In genomic region chr11:65900899-65901180, GRCh38 we compare ENCODE assay signal across 8 cellular contexts. TPM values are rescaled to one million over a fixed set of nuclear protein-coding genes. Genes with fewer than 3 reads are reported as not detected.
DNase-seq lines count a peak whose midpoint lies in the region; ATAC-seq and TF ChIP-seq lines count a peak whose summit lies in the region.

No MANE protein-coding gene starts in this region.

- H3K9me3 ChIP-seq in HAP-1 (no peaks in the 10 kb centered on the region), SU-DHL-6 (ENCODE audit: insufficient read depth, low read length) (no peaks in the 10 kb centered on the region), fibroblast of lung (ENCODE audit: control insufficient read depth, insufficient read depth, low read depth, low read length) (no peaks in the 10 kb centered on the region)

- no peak for TF ChIP-seq CTCF in SU-DHL-6 (IDR thresholded peaks at IDR 0.05; ENCODE audit: insufficient read depth, low read length, poor library complexity, severe bottlenecking)
- TF ChIP-seq CTCF in fibroblast of lung (conservative IDR thresholded peaks at IDR 0.05 in 1 of 2, IDR thresholded peaks at IDR 0.05 in 1 of 2; ENCODE audit: low read depth in 1 of 2, low read length in 2 of 2) = no peak

- H3K9ac ChIP-seq in SU-DHL-6 (ENCODE audit: low read length) (no peak overlapping the region), fibroblast of lung (ENCODE audit: insufficient read depth, low read length) (peak overlapping the region; percentile 41)

- H3K27ac ChIP-seq in SU-DHL-6 (ENCODE audit: low read depth, low read length) (no peak overlapping the region), fibroblast of lung (ENCODE audit: insufficient read depth, low read length) (peak overlapping the region; percentile 100)

- H3F3A ChIP-seq in SU-DHL-6 (ENCODE audit: insufficient read depth) = no peaks in the 10 kb centered on the region

- H4K20me1 ChIP-seq in SU-DHL-6 (ENCODE audit: low read depth, low read length) = no peaks in the 10 kb centered on the region
- H4K20me1 ChIP-seq in fibroblast of lung (ENCODE audit: control insufficient read depth, extremely low read depth, insufficient read depth, low read length) = no peaks in the 10 kb centered on the region

- DNase-seq in HAP-1 (ENCODE audit: low spot score in 2 of 2) (no peak), fibroblast of lung (ENCODE audit: low read depth in 2 of 2) (no peak), skeletal muscle cell (ENCODE audit: low read depth) (no peak), activated gamma-delta T cell (lab: John Stamatoyannopoulos, UW) (no peak)
- DNase-seq in activated naive CD4-positive, alpha-beta T cell treated with anti-CD3 and anti-CD28 coated beads, Interleukin-2, amount 50 U/mL, for 16 hours = no peak

- H3K9me2 ChIP-seq in SU-DHL-6 (replicated peaks; ENCODE audit: insufficient read depth, low read length) = no peaks in the 10 kb centered on the region

- H3K4me1 ChIP-seq in HAP-1 (peaks cover 10% of the 10 kb centered on the region), fibroblast of lung (ENCODE audit: control insufficient read depth, extremely low read depth, insufficient read depth, low read length) (peaks cover 37% of the 10 kb centered on the region)

- no peaks in the 10 kb centered on the region for H3K79me2 ChIP-seq in SU-DHL-6 (ENCODE audit: insufficient read depth, low read length)
- peaks cover 60% of the 10 kb centered on the region for H3K79me2 ChIP-seq in fibroblast of lung (ENCODE audit: control insufficient read depth, insufficient read depth, low read length)

- H2AFZ ChIP-seq in SU-DHL-6 (ENCODE audit: low read depth, low read length, severe bottlenecking) (no peak overlapping the region), fibroblast of lung (ENCODE audit: low read length) (no peak overlapping the region)

- H3K4me3 ChIP-seq in HAP-1 (peak overlapping the region; percentile 75), SU-DHL-6 (ENCODE audit: insufficient read depth, low read length, poor library complexity, severe bottlenecking) (no peak overlapping the region), fibroblast of lung (replicated peaks in 1 of 4; ENCODE audit: control extremely low read depth in 1 of 4, insufficient read depth in 1 of 4, low read depth in 3 of 4, low read length in 4 of 4) (peak overlapping the region in 3 of 4 experiments; percentile 19 to 82 (median 23)), skeletal muscle cell (ENCODE audit: low read depth, low read length) (peak overlapping the region; percentile 85)

- in situ Hi-C loops in HAP-1 (cut with MboI; ENCODE audit: low sequenced_read_pairs) = no loop called here

- no peaks in the 10 kb centered on the region for H3K27me3 ChIP-seq in HAP-1 (ENCODE audit: low read depth)
- no peaks in the 10 kb centered on the region for H3K27me3 ChIP-seq in SU-DHL-6 (ENCODE audit: low read length)
- H3K27me3 ChIP-seq in fibroblast of lung (ENCODE audit: control insufficient read depth, insufficient read depth, low read length) = no peaks in the 10 kb centered on the region

- H3K4me2 ChIP-seq in SU-DHL-6 (ENCODE audit: low read depth, low read length, poor library complexity, severe bottlenecking) (peak overlapping the region; percentile 53), fibroblast of lung (ENCODE audit: extremely low read depth, insufficient read depth, low read length) (peak overlapping the region; percentile 72)

- ATAC-seq in HG02678 (IDR thresholded peaks at IDR 0.05; ENCODE audit: unreplicated experiment) (no peak), GM21737 (IDR thresholded peaks at IDR 0.05; ENCODE audit: unreplicated experiment) (no peak)

- H3K36me3 ChIP-seq in HAP-1 (replicated peaks) (peaks cover 8% of the 10 kb centered on the region), SU-DHL-6 (ENCODE audit: low read length) (no peaks in the 10 kb centered on the region), fibroblast of lung (ENCODE audit: control insufficient read depth, insufficient read depth, low read length) (peaks cover 9% of the 10 kb centered on the region)

RNA-seq across cellular contexts. Expression of gene FOSL1, which starts 0.7 kb away (rescaled TPM):
- 7.4 and 8.8 TPM in 2 replicates for total RNA-seq in fibroblast of lung
- 3.5 and 26.9 TPM in 2 replicates for polyA plus RNA-seq in fibroblast of lung
- 27.4 and 167 TPM in 2 replicates for polyA plus RNA-seq in fibroblast of lung (2012)
- polyA minus RNA-seq in fibroblast of lung (ENCODE audit: low replicate concordance) = 54.5 and 239 TPM in 2 replicates

RNA-seq across cellular contexts. Expression of gene CCDC85B, which starts 10.4 kb away (rescaled TPM):
- total RNA-seq in fibroblast of lung = 83.7 and 118 TPM in 2 replicates
- polyA plus RNA-seq in fibroblast of lung = 18.1 and 20.6 TPM in 2 replicates
- 78.4 and 153 TPM in 2 replicates for polyA plus RNA-seq in fibroblast of lung (2012)
- 6.7 and 7.7 TPM in 2 replicates for polyA minus RNA-seq in fibroblast of lung (ENCODE audit: low replicate concordance)

RNA-seq across cellular contexts. Expression of gene FIBP, which starts 12.6 kb away (rescaled TPM):
- total RNA-seq in fibroblast of lung = 134 and 168 TPM in 2 replicates
- 81.0 and 132 TPM in 2 replicates for polyA plus RNA-seq in fibroblast of lung
- polyA plus RNA-seq in fibroblast of lung (2012) = 102 and 166 TPM in 2 replicates
- 125 and 200 TPM in 2 replicates for polyA minus RNA-seq in fibroblast of lung (ENCODE audit: low replicate concordance)

RNA-seq across cellular contexts. Expression of gene C11orf68, which starts 18.0 kb away (rescaled TPM):
- 18.0 and 26.6 TPM in 2 replicates for total RNA-seq in fibroblast of lung
- 27.6 and 57.2 TPM in 2 replicates for polyA plus RNA-seq in fibroblast of lung
- polyA plus RNA-seq in fibroblast of lung (2012) = 46.7 and 99.2 TPM in 2 replicates
- polyA minus RNA-seq in fibroblast of lung (ENCODE audit: low replicate concordance) = 68.3 and 159 TPM in 2 replicates

RNA-seq across cellular contexts. Expression of gene DRAP1, which starts 18.4 kb away (rescaled TPM):
- total RNA-seq in fibroblast of lung = 155 and 300 TPM in 2 replicates
- polyA plus RNA-seq in fibroblast of lung = 130 and 275 TPM in 2 replicates
- 329 and 696 TPM in 2 replicates for polyA plus RNA-seq in fibroblast of lung (2012)
- 60.5 and 98.3 TPM in 2 replicates for polyA minus RNA-seq in fibroblast of lung (ENCODE audit: low replicate concordance)
